Comparison of ENCODE assay signal across 8 cellular contexts in the genomic region with DNA sequence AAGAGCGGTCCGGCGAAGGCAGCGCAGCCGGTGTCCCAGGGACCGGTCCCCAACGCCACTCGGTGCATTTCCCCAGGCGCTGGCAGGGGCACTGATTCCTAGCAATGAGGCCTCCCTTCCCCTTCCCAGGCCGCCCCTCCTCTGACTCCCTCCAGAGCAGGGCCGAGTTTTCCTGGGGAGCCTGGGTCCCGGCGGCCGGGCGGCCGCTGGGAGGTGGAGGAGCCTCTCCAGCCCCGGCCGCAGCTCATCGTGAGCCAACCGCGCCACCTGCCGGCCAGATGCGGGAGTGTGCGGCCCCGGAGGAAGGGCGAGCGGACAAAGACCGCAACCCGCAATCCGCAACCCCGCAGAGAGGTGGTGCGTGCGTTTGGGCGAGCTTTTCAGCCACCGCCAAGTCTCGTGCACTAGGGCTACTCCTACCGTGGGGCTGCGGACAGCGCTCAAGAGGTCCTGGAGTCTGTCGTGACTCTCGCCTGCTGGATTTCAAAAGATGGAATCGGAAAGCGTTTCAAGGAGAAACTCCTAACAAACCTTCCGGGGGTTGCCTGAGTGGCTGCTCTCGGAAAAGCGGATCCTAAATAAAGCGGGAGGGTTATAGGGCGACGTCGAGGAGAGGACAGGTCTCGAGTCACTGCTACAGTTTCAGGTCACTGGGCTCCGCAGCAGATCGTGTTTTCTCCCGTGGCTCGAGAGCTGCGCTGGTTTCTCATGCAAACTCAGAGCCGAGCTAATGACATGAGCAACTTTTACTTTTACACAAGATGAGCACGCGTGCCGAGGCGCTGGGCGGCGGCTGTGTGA. TPM values are rescaled to one million over a fixed set of nuclear protein-coding genes. Genes with fewer than 3 reads are reported as not detected.
DNase-seq lines count a peak whose midpoint lies in the region; ATAC-seq and TF ChIP-seq lines count a peak whose summit lies in the region.

No MANE protein-coding gene starts in this region.

- ATAC-seq in GM18867 (IDR thresholded peaks at IDR 0.05; ENCODE audit: unreplicated experiment) (peak; percentile 59), HG03097 (IDR thresholded peaks at IDR 0.05; ENCODE audit: low FRiP score, unreplicated experiment) (peak; percentile 45)
- peak; percentile 50 for ATAC-seq in activated CD4-positive, CD25-positive, alpha-beta regulatory T cell treated with anti-CD3 and anti-CD28 coated beads, Interleukin-2, amount 50 U/mL, for 24 hours

- TF ChIP-seq CTCF in AG04449 (IDR thresholded peaks at IDR 0.05; ENCODE audit: insufficient read depth, low read length, missing control alignments) = peak; percentile 99

- POLR2A ChIA-PET in AG04449 (lab: Yijun Ruan, JAX) = interaction anchor here (0.7 to 1.5 kb wide), 3 partner anchors 478 to 1469 kb away, joined by 3 read pairs; no protein-coding TSS in a partner anchor

- CTCF ChIA-PET in AG04449 (lab: Yijun Ruan, JAX) = interaction anchor here (0.7 to 6.3 kb wide), 23 partner anchors 9 to 1836 kb away, joined by 3 to 62 read pairs (median 4); no protein-coding TSS in a partner anchor

- no peak for DNase-seq in AG04449 (ENCODE audit: low read depth, low spot score)
- peak; percentile 84 for DNase-seq in NCI-H2196 (lab: John Stamatoyannopoulos, UW; ENCODE audit: unreplicated experiment)
- peak; percentile 85 for DNase-seq in cerebellum (ENCODE audit: low spot score)
- DNase-seq in kidney glomerular epithelial cell (lab: John Stamatoyannopoulos, UW) = peak; percentile 71
- peak; percentile 41 to 63 for DNase-seq in stimulated activated CD4-positive, alpha-beta T cell treated with anti-CD3 and anti-CD28 coated beads, Interleukin-15, amount 100 ng/mL, for 48 hours (ENCODE audit: low read depth in 2 of 2)

- H3K4me3 ChIP-seq in AG04449 (ENCODE audit: low read depth, low read length) = peak overlapping the region; percentile 87

RNA-seq across cellular contexts. Expression of a gene that starts 1.5 kb away (rescaled TPM):
- total RNA-seq in cerebellum = 84.7 TPM
